8 cellular contexts compared by ENCODE assay signal in genomic region chr16:49857423-49858181, GRCh38. TPM values are rescaled to one million over a fixed set of nuclear protein-coding genes. Genes with fewer than 3 reads are reported as not detected.
DNase-seq lines count a peak whose midpoint lies in the region; ATAC-seq, FAIRE-seq and TF ChIP-seq lines count a peak whose summit lies in the region.

No MANE protein-coding gene starts in this region.

- peak overlapping the region; percentile 94 to 95 for H3K27ac ChIP-seq in ovary

- intact Hi-C loops in Right ventricle myocardium superior (cut with DNase I) (no loop called here), ovary (cut with DNase I) (loop anchor here in 2 of 4 donors (5.0 to 10.0 kb wide), 5 partner anchors 73 to 365 kb away; no protein-coding TSS in a partner anchor)

- no peaks in the 10 kb centered on the region for H3K9me3 ChIP-seq in ovary

- peaks cover 4% of the 10 kb centered on the region for H3K4me1 ChIP-seq in ovary (ENCODE audit: insufficient read depth)

- TF ChIP-seq POLR2A in H54 (IDR thresholded peaks at IDR 0.05; ENCODE audit: low read depth, low read length): no peak
- TF ChIP-seq POLR2A in ovary (IDR thresholded peaks at IDR 0.05): no peak

- peak overlapping the region; percentile 85 for H3K4me3 ChIP-seq in ovary

- no peak for TF ChIP-seq EP300 in ovary (IDR thresholded peaks at IDR 0.05)

- peak; percentile 70 to 91 (median 84) for TF ChIP-seq CTCF in ovary (IDR thresholded peaks at IDR 0.05)

- no peaks in the 10 kb centered on the region for H3K36me3 ChIP-seq in ovary

- 0 to 1% (median 1%) methylated on average over 34 to 52 of the region's 52 CpGs for WGBS in ovary, 3 donors

- H3K27me3 ChIP-seq in ovary: no peaks in the 10 kb centered on the region

- DNase-seq in AG08395 (ENCODE audit: low spot score) (peak; percentile 57), H54 (ENCODE audit: insufficient read length, low spot score) (peak; percentile 95), NOMO-1 treated with dmso at 0.1 percent for 144 hours (lab: John Stamatoyannopoulos, UW; ENCODE audit: unreplicated experiment) (peak; percentile 10), Right ventricle myocardium superior (peak; percentile 75), ovary (peak; percentile 65 to 79 (median 72))
- DNase-seq in activated gamma-delta T cell treated with anti-CD3 and anti-CD28 coated beads, Interleukin-2, amount 50 U/mL, for 16 hours (ENCODE audit: low read depth): peak; percentile 7

- no peak for ATAC-seq in Right ventricle myocardium superior (ENCODE audit: poor library complexity)
- ATAC-seq in GM19397 (IDR thresholded peaks at IDR 0.05; ENCODE audit: unreplicated experiment): no peak
- ATAC-seq in GM19023 (IDR thresholded peaks at IDR 0.05; ENCODE audit: unreplicated experiment): no peak

- FAIRE-seq in H54 (lab: Jason Lieb, UNC): no peak

RNA-seq across cellular contexts. Expression of gene ZNF423, which starts 1.7 kb away (rescaled TPM):
- 8.4 TPM for total RNA-seq in Right ventricle myocardium superior
- 10 to 100 TPM in 5 of 7 donors, 1 to 10 TPM in 2; 3.3 to 40.3 (median 23.2) TPM for total RNA-seq in ovary
- 1 to 10 TPM; 4.7 to 6.0 TPM for polyA plus RNA-seq in ovary

Comparison
In these comparisons a context has a peak if more than half of its experiments do, and no peak if none do; other contexts are left out.
1. DNase-seq: peak in every context shown above with its lines; median percentile 95 in H54; 75 in Right ventricle myocardium superior; 72 in ovary; 57 in AG08395; 10 in NOMO-1 treated with dmso at 0.1 percent for 144 hours; 7 in activated gamma-delta T cell treated with anti-CD3 and anti-CD28 coated beads, Interleukin-2, amount 50 U/mL, for 16 hours.